Comparison of ENCODE assay signal across 26 cellular contexts in the genomic region with DNA sequence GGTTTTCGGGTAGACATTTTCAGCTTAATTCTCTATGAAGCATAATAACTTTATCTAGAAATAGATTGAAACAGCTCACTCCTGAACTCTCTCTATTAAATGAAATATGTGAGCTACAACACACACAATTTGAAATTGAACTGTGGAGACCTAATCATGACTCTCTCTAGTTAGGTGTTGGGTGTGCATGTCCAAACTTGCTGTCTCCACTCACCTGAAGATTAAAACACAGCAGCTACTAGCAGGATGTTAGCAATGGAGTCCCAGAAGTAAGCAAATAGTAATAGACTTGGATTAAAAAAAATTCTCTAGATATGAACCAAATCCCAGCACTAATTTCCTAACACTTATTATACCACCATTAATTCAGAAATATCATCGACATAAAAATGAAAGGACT.
"Had no signal": no experiment of that assay in that cellular context is flagged by ENCODE, and none has a peak within 500 bp of the region (broad histone marks: within the 10 kb centered on the region; RNA-seq: fewer than 3 reads in every experiment).

No MANE protein-coding gene starts in this region.

- H3K27ac ChIP-seq: coronary artery, gastrocnemius medialis, lower lobe of right lung, parathyroid adenoma, prostate gland, right atrium auricular region, stomach, thyroid gland, vagina had no signal

- H3K4me3 ChIP-seq: coronary artery, gastrocnemius medialis, lower lobe of right lung, mucosa of descending colon, prostate gland, right atrium auricular region, smooth muscle cell, stomach, thyroid gland, vagina had no signal

- H3K9me3 ChIP-seq: gastrocnemius medialis, lower lobe of right lung, mucosa of descending colon, prostate gland, right atrium auricular region, thyroid gland, vagina had no signal

- DNase-seq: dermis blood vessel endothelial cell; effector memory CD4-positive, alpha-beta T cell; gastrocnemius medialis; head of caudate nucleus; left ventricle myocardium superior; lower lobe of right lung; mucosa of descending colon; naive B cell; stimulated activated CD4-positive, alpha-beta T cell treated with anti-CD3 and anti-CD28 coated beads, Interleukin-12 subunit alpha, Interleukin-12 subunit beta, amount 100 ng/mL, for 4 hours; stimulated activated CD4-positive, alpha-beta T cell treated with anti-CD3 and anti-CD28 coated beads, Interleukin-1b, Interleukin-23, amount 100 ng/mL, for 48 hours; stimulated activated CD4-positive, alpha-beta T cell treated with anti-CD3 and anti-CD28 coated beads, Interleukin-4, amount 100 ng/mL, for 1 hour; stimulated activated CD8-positive, alpha-beta memory T cell treated with anti-CD3 and anti-CD28 coated beads, Interleukin-4, amount 100 ng/mL, for 48 hours; stimulated activated naive CD4-positive, alpha-beta T cell treated with Interleukin-2 at 50 U/mL for 16 hours; stomach; thyroid gland; trophoblast cell had no signal

- H3K4me2 ChIP-seq: smooth muscle cell had no signal

- H2AFZ ChIP-seq: parathyroid adenoma had no signal

- H3K4me1 ChIP-seq: gastrocnemius medialis, lower lobe of right lung, parathyroid adenoma, prostate gland, right atrium auricular region, stomach, thyroid gland, vagina had no signal

- H3K36me3 ChIP-seq: gastrocnemius medialis, lower lobe of right lung, prostate gland, right atrium auricular region, stomach, thyroid gland, vagina had no signal

- H3K27me3 ChIP-seq: gastrocnemius medialis, right atrium auricular region, stomach, thyroid gland, vagina had no signal

- ATAC-seq: gastrocnemius medialis; left ventricle myocardium superior; lower lobe of right lung; mucosa of descending colon; natural killer cell treated with Interleukin-12 subunit alpha and Interleukin-12 subunit beta and Interleukin-15 and Interleukin-18, amount 100 ng/mL, for 72 hours; sciatic nerve had no signal

- H3K79me2 ChIP-seq: parathyroid adenoma had no signal

- FAIRE-seq: endothelial cell of umbilical vein, keratinocyte had no signal

- H3K9ac ChIP-seq: parathyroid adenoma had no signal
